In genomic region chr2:20447437-20448245, GRCh38 we compare ENCODE assay signal across 1 cellular context.
TF ChIP-seq lines count a peak whose summit lies in the region.

No MANE protein-coding gene starts in this region.

TF ChIP-seq in WTC11, 78 proteins besides CTCF, POLR2A, EP300 and RAD21 (continued from another document):
- TF ChIP-seq PRDM15 (CRISPR knock-in tag; IDR thresholded peaks at IDR 0.05) (no peak), HMGXB4 (CRISPR knock-in tag; IDR thresholded peaks at IDR 0.05) (no peak; the same call in 1 of the 2 replicates), ZMAT4 (CRISPR knock-in tag; IDR thresholded peaks at IDR 0.05) (no peak), FOXJ3 (CRISPR knock-in tag; IDR thresholded peaks at IDR 0.05; ENCODE audit: borderline replicate concordance) (no peak)
